21 cellular contexts compared by ENCODE assay signal in genomic region chr5:28714887-28715286, GRCh38.
DNase-seq lines count a peak whose midpoint lies in the region; ATAC-seq and TF ChIP-seq lines count a peak whose summit lies in the region.
"Had no signal": no experiment of that assay in that cellular context is flagged by ENCODE, and none has a peak within 500 bp of the region (broad histone marks: within the 10 kb centered on the region; RNA-seq: fewer than 3 reads in every experiment).

No MANE protein-coding gene starts in this region.

- peaks cover 4% of the 10 kb centered on the region for H3K9me3 Mint-ChIP-seq in mesothelial cell of epicardium
- peaks cover 2% of the 10 kb centered on the region for H3K9me3 Mint-ChIP-seq in CD4-positive, alpha-beta T cell
- H3K9me3 Mint-ChIP-seq: CD14-positive monocyte had no signal

- H3K4me1 Mint-ChIP-seq in mesothelial cell of epicardium = peaks cover 11% of the 10 kb centered on the region
- no peaks in the 10 kb centered on the region for H3K4me1 Mint-ChIP-seq in CD4-positive, alpha-beta T cell (ENCODE audit: low read depth)
- H3K4me1 Mint-ChIP-seq: CD14-positive monocyte had no signal

- DNase-seq in NCI-H226 = peak; percentile 2
- peak; percentile 54 for DNase-seq in amniotic epithelial cell (ENCODE audit: low read depth)
- no peak for DNase-seq in mesothelial cell of epicardium (ENCODE audit: low spot score in 2 of 2, unreplicated experiment in 2 of 2)
- no peak for DNase-seq in COR-L47 (lab: John Stamatoyannopoulos, UW)
- no peak for DNase-seq in NCI-H146 (lab: John Stamatoyannopoulos, UW)
- no peak for DNase-seq in CD4-positive, alpha-beta T cell
- DNase-seq: 8988T; ACHN; AML-193; BE2C; CD8-positive, alpha-beta T cell; DMS 273 treated with DMSO at 0.1 percent for 48 hours; DMS79; EL; GDM1; GOT3; H7; HCEC 1CT had no signal

- no peaks in the 10 kb centered on the region for H3K9me3 ChIP-seq in CD4-positive, alpha-beta T cell (ENCODE audit: control insufficient read depth, low read length)
- H3K9me3 ChIP-seq: A549; BE2C; BLaER1 treated with 17β-estradiol and CSF1 and Interleukin-3, amounts not matched to agents 10 nM and 100 nM had no signal

- CTCF ChIA-PET in CD4-positive, alpha-beta T cell (lab: Charles Lee) = no interaction called here

- no peak for TF ChIP-seq CTCF in mesothelial cell of epicardium (IDR thresholded peaks at IDR 0.05; ENCODE audit: unreplicated experiment)
- no peak for TF ChIP-seq CTCF in CD4-positive, alpha-beta T cell (IDR thresholded peaks at IDR 0.05)

- peak overlapping the region; percentile 57 for H3K27ac Mint-ChIP-seq in mesothelial cell of epicardium
- H3K27ac Mint-ChIP-seq in CD4-positive, alpha-beta T cell = no peak overlapping the region
- H3K27ac Mint-ChIP-seq: CD14-positive monocyte; CD8-positive, alpha-beta T cell had no signal

- no peaks in the 10 kb centered on the region for H3K27me3 Mint-ChIP-seq in mesothelial cell of epicardium (ENCODE audit: low read depth)
- no peaks in the 10 kb centered on the region for H3K27me3 Mint-ChIP-seq in CD4-positive, alpha-beta T cell

- no peak overlapping the region for H3K27ac ChIP-seq in CD4-positive, alpha-beta T cell (ENCODE audit: low read depth, low read length)
- H3K27ac ChIP-seq: A549; BLaER1 treated with 17β-estradiol and CSF1 and Interleukin-3, amounts not matched to agents 10 nM and 100 nM had no signal

- ATAC-seq in CD4-positive, alpha-beta T cell (ENCODE audit: poor library complexity) = no peak
- ATAC-seq: A549; CD8-positive, alpha-beta T cell had no signal

- H3K27me3 ChIP-seq in CD4-positive, alpha-beta T cell (ENCODE audit: control insufficient read depth, insufficient read depth, low read length) = no peaks in the 10 kb centered on the region
- H3K27me3 ChIP-seq: BE2C; BLaER1 treated with 17β-estradiol and CSF1 and Interleukin-3, amounts not matched to agents 10 nM and 100 nM had no signal

- H3K4me3 Mint-ChIP-seq in mesothelial cell of epicardium = no peak overlapping the region
- H3K4me3 Mint-ChIP-seq in CD4-positive, alpha-beta T cell = no peak overlapping the region
- H3K4me3 Mint-ChIP-seq: CD14-positive monocyte; CD8-positive, alpha-beta T cell had no signal

- POLR2A ChIA-PET in CD4-positive, alpha-beta T cell (lab: Charles Lee) = no interaction called here

- H3K36me3 Mint-ChIP-seq in mesothelial cell of epicardium = no peaks in the 10 kb centered on the region
- no peaks in the 10 kb centered on the region for H3K36me3 Mint-ChIP-seq in CD4-positive, alpha-beta T cell (ENCODE audit: low read depth)
- H3K36me3 Mint-ChIP-seq: CD14-positive monocyte; CD8-positive, alpha-beta T cell had no signal

- intact Hi-C loops in CD4-positive, alpha-beta T cell (cut with DNase I, micrococcal nuclease) = no loop called here

Comparison
In these comparisons a context has a peak if more than half of its experiments do, and no peak if none do; other contexts are left out.
1. DNase-seq: peak in NCI-H226 (single experiment) and amniotic epithelial cell (single experiment); none in mesothelial cell of epicardium (0 of 2), COR-L47 (single experiment), NCI-H146 (single experiment) and CD4-positive, alpha-beta T cell (0 of 10).